9 cellular contexts compared by ENCODE assay signal in genomic region chr15:29674661-29675533, GRCh38.
DNase-seq lines count a peak whose midpoint lies in the region; ATAC-seq and TF ChIP-seq lines count a peak whose summit lies in the region.
"Had no signal": no experiment of that assay in that cellular context is flagged by ENCODE, and none has a peak within 500 bp of the region (broad histone marks: within the 10 kb centered on the region; RNA-seq: fewer than 3 reads in every experiment).

No MANE protein-coding gene starts in this region.

- H3K27ac ChIP-seq in stomach = peak overlapping the region; percentile 66 to 80 (median 74)

- DNase-seq in HuH-7 (ENCODE audit: low spot score) (peak; percentile 72), islet precursor cell (peak; percentile 93), stomach (peak; percentile 85), NCI-H2196 treated with DMSO at 0.1 percent for 48 hours (lab: John Stamatoyannopoulos, UW; ENCODE audit: unreplicated experiment) (no peak), dedifferentiated amniotic fluid mesenchymal stem cell (ENCODE audit: extremely low spot score) (no peak)

- peaks cover 30% of the 10 kb centered on the region for H3K4me1 Mint-ChIP-seq in brain

- no peak overlapping the region for H3K27ac Mint-ChIP-seq in brain
- H3K27ac Mint-ChIP-seq: stimulated activated naive CD8-positive, alpha-beta T cell treated with anti-CD3 and anti-CD28 coated beads, Interleukin-15, Interleukin-2, amounts not matched to agents 100 ng/mL and 50 ng/mL, for 24 hours had no signal

- TF ChIP-seq EP300 in stomach (IDR thresholded peaks at IDR 0.05) = no peak

- peak overlapping the region; percentile 58 to 63 (median 62) for H3K4me3 ChIP-seq in stomach

- peak overlapping the region; percentile 76 to 81 (median 79) for H3K4me3 Mint-ChIP-seq in brain
- H3K4me3 Mint-ChIP-seq: stimulated activated naive CD8-positive, alpha-beta T cell treated with anti-CD3 and anti-CD28 coated beads, Interleukin-15, Interleukin-2, amounts not matched to agents 100 ng/mL and 50 ng/mL, for 24 hours had no signal

- H3K36me3 ChIP-seq in stomach = no peaks in the 10 kb centered on the region

- H3K27me3 ChIP-seq in stomach = peaks cover 0 to 23% (median 0%) of the 10 kb centered on the region in 3 donors

- TF ChIP-seq CTCF in brain (conservative IDR thresholded peaks at IDR 0.05) (no peak), stomach (IDR thresholded peaks at IDR 0.05) (no peak)

- H3K9me3 ChIP-seq in stomach = no peaks in the 10 kb centered on the region

- no peak for TF ChIP-seq POLR2A in stomach (IDR thresholded peaks at IDR 0.05)

- WGBS in stomach, 5 donors = 3 to 10% (median 4%) methylated on average over 39 to 72 of the region's 74 CpGs

- peaks cover 8% of the 10 kb centered on the region for H3K27me3 Mint-ChIP-seq in brain

- H3K4me1 ChIP-seq in stomach = peaks cover 6 to 56% (median 47%) of the 10 kb centered on the region in 4 donors

- ATAC-seq in GM19455 (IDR thresholded peaks at IDR 0.05; ENCODE audit: unreplicated experiment) = no peak
- no peak for ATAC-seq in HG03045 (IDR thresholded peaks at IDR 0.05; ENCODE audit: unreplicated experiment)

- intact Hi-C loops in stomach (cut with DNase I; ENCODE audit: low total_unique reads) = no loop called here

- H3K36me3 Mint-ChIP-seq in brain = no peaks in the 10 kb centered on the region

- peaks cover 0 to 4% (median 0%) of the 10 kb centered on the region in 5 experiments for H3K9me3 Mint-ChIP-seq in brain
- H3K9me3 Mint-ChIP-seq: stimulated activated naive CD8-positive, alpha-beta T cell treated with anti-CD3 and anti-CD28 coated beads, Interleukin-15, Interleukin-2, amounts not matched to agents 100 ng/mL and 50 ng/mL, for 24 hours had no signal

Comparison
In these comparisons a context has a peak if more than half of its experiments do, and no peak if none do; other contexts are left out.
1. DNase-seq: peak in HuH-7 (single experiment), islet precursor cell (single experiment) and stomach (single experiment); none in NCI-H2196 treated with DMSO at 0.1 percent for 48 hours (single experiment) and dedifferentiated amniotic fluid mesenchymal stem cell (single experiment).